ENCODE assay signal across 1 cellular context in the genomic region with DNA sequence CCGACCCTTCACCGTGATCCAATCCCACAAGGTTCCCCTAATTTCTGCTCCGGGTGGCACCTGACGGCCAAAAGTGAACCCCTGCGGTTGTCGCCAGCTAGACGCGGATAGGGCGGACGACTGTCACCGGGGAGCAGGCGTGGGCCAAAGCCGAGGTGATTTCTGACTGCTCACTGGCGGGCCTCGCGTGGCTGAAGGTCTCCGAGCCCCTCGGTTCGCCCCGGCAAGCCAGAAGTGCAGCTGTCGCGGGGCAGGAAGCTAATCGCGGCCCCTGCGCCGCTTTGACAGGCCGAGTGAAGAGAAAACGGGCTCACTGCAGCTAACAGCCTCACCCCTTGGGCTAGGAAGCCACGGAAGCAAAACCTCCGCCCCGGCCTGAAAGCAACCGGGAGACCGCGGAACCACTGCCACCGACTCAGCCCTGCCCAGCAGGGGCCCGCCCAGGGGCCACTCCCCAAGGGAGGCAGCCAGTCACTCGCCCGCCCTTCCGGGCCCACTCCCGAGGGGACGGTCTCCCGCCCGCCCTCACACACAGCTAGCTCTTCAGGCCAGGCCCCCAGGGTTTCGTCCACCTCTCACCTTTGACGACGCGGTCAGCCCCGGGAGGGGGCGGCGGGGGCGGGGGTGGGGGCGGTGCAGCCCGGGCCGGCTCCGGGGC.
A peak's percentile ranks its signal among the peaks of the same experiment; 100 is the strongest.
TF ChIP-seq lines count a peak whose summit lies in the region.

No MANE protein-coding gene starts in this region.

TF ChIP-seq in HepG2, 621 proteins besides CTCF, POLR2A, EP300 and RAD21 (continued from another document):
- TF ChIP-seq, protein P1, sequence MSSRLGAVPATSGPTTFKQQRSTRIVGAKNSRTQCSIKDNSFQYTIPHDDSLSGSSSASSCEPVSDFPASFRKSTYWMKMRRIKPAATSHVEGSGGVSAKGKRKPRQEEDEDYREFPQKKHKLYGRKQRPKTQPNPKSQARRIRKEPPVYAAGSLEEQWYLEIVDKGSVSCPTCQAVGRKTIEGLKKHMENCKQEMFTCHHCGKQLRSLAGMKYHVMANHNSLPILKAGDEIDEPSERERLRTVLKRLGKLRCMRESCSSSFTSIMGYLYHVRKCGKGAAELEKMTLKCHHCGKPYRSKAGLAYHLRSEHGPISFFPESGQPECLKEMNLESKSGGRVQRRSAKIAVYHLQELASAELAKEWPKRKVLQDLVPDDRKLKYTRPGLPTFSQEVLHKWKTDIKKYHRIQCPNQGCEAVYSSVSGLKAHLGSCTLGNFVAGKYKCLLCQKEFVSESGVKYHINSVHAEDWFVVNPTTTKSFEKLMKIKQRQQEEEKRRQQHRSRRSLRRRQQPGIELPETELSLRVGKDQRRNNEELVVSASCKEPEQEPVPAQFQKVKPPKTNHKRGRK (CRISPR knock-in tag; IDR thresholded peaks at IDR 0.05): 0 out of 2 replicates have a peak, but pooled peaks have one; percentile 58
- TF ChIP-seq ISL2 (CRISPR knock-in tag; IDR thresholded peaks at IDR 0.05) (no peak; the same call in 1 of the 2 replicates), ZBTB42 (CRISPR knock-in tag; IDR thresholded peaks at IDR 0.05) (no peak), TMF1 (CRISPR knock-in tag; IDR thresholded peaks at IDR 0.05; ENCODE audit: low read depth) (no peak), ZNF20 (CRISPR knock-in tag; IDR thresholded peaks at IDR 0.05) (peak; percentile 44; the same call in 1 of the 2 replicates), NR2F1 (CRISPR knock-in tag; IDR thresholded peaks at IDR 0.05) (no peak), RARG (CRISPR knock-in tag; IDR thresholded peaks at IDR 0.05; ENCODE audit: low read depth) (no peak), KAT7 (CRISPR knock-in tag; IDR thresholded peaks at IDR 0.05; ENCODE audit: borderline replicate concordance) (no peak), ZNF570 (CRISPR knock-in tag; IDR thresholded peaks at IDR 0.05; ENCODE audit: borderline replicate concordance) (no peak), KAT8 (CRISPR knock-in tag; IDR thresholded peaks at IDR 0.05) (peak; percentile 19; the same call in 1 of the 2 replicates), ZNF839 (CRISPR knock-in tag; IDR thresholded peaks at IDR 0.05; ENCODE audit: borderline replicate concordance) (no peak), ZNF724P (CRISPR knock-in tag; IDR thresholded peaks at IDR 0.05; ENCODE audit: borderline replicate concordance) (0 out of 2 replicates have a peak, but pooled peaks have one; percentile 34), ZNF292 (CRISPR knock-in tag; IDR thresholded peaks at IDR 0.05; ENCODE audit: borderline replicate concordance, low read depth) (peak; percentile 82), ZNF253 (CRISPR knock-in tag; IDR thresholded peaks at IDR 0.05; ENCODE audit: borderline replicate concordance) (no peak), TBX3 (IDR thresholded peaks at IDR 0.05; ENCODE audit: borderline replicate concordance) (no peak), ZNF563 (CRISPR knock-in tag; IDR thresholded peaks at IDR 0.05) (no peak), ETV6 (CRISPR knock-in tag; conservative IDR thresholded peaks at IDR 0.05) (peak; percentile 24; the same call in 1 of the 2 replicates), ZSCAN21 (CRISPR knock-in tag; IDR thresholded peaks at IDR 0.05; ENCODE audit: borderline replicate concordance) (no peak), RXRA (CRISPR knock-in tag; IDR thresholded peaks at IDR 0.05) (peak; percentile 25; the same call in 1 of the 2 replicates), HNF4A (CRISPR knock-in tag; IDR thresholded peaks at IDR 0.05) (no peak), ZNF891 (CRISPR knock-in tag; IDR thresholded peaks at IDR 0.05) (peak; percentile 52; the same call in 1 of the 2 replicates), GABPA (IDR thresholded peaks at IDR 0.05; ENCODE audit: low read depth, low read length) (no peak), GABPA (CRISPR knock-in tag; IDR thresholded peaks at IDR 0.05; ENCODE audit: low read depth) (no peak; the same call in 1 of the 2 replicates), ZEB1 (IDR thresholded peaks at IDR 0.05; ENCODE audit: insufficient replicate concordance, low read depth) (no peak), SRY (CRISPR knock-in tag; IDR thresholded peaks at IDR 0.05) (peak; percentile 18; the same call in 1 of the 2 replicates), MATR3 (CRISPR knock-in tag; IDR thresholded peaks at IDR 0.05) (no peak)
- TF ChIP-seq, protein P2, sequence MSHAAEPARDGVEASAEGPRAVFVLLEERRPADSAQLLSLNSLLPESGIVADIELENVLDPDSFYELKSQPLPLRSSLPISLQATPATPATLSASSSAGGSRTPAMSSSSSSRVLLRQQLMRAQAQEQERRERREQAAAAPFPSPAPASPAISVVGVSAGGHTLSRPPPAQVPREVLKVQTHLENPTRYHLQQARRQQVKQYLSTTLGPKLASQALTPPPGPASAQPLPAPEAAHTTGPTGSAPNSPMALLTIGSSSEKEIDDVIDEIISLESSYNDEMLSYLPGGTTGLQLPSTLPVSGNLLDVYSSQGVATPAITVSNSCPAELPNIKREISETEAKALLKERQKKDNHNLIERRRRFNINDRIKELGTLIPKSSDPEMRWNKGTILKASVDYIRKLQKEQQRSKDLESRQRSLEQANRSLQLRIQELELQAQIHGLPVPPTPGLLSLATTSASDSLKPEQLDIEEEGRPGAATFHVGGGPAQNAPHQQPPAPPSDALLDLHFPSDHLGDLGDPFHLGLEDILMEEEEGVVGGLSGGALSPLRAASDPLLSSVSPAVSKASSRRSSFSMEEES (CRISPR knock-in tag; IDR thresholded peaks at IDR 0.05): no peak
- TF ChIP-seq, protein P3, sequence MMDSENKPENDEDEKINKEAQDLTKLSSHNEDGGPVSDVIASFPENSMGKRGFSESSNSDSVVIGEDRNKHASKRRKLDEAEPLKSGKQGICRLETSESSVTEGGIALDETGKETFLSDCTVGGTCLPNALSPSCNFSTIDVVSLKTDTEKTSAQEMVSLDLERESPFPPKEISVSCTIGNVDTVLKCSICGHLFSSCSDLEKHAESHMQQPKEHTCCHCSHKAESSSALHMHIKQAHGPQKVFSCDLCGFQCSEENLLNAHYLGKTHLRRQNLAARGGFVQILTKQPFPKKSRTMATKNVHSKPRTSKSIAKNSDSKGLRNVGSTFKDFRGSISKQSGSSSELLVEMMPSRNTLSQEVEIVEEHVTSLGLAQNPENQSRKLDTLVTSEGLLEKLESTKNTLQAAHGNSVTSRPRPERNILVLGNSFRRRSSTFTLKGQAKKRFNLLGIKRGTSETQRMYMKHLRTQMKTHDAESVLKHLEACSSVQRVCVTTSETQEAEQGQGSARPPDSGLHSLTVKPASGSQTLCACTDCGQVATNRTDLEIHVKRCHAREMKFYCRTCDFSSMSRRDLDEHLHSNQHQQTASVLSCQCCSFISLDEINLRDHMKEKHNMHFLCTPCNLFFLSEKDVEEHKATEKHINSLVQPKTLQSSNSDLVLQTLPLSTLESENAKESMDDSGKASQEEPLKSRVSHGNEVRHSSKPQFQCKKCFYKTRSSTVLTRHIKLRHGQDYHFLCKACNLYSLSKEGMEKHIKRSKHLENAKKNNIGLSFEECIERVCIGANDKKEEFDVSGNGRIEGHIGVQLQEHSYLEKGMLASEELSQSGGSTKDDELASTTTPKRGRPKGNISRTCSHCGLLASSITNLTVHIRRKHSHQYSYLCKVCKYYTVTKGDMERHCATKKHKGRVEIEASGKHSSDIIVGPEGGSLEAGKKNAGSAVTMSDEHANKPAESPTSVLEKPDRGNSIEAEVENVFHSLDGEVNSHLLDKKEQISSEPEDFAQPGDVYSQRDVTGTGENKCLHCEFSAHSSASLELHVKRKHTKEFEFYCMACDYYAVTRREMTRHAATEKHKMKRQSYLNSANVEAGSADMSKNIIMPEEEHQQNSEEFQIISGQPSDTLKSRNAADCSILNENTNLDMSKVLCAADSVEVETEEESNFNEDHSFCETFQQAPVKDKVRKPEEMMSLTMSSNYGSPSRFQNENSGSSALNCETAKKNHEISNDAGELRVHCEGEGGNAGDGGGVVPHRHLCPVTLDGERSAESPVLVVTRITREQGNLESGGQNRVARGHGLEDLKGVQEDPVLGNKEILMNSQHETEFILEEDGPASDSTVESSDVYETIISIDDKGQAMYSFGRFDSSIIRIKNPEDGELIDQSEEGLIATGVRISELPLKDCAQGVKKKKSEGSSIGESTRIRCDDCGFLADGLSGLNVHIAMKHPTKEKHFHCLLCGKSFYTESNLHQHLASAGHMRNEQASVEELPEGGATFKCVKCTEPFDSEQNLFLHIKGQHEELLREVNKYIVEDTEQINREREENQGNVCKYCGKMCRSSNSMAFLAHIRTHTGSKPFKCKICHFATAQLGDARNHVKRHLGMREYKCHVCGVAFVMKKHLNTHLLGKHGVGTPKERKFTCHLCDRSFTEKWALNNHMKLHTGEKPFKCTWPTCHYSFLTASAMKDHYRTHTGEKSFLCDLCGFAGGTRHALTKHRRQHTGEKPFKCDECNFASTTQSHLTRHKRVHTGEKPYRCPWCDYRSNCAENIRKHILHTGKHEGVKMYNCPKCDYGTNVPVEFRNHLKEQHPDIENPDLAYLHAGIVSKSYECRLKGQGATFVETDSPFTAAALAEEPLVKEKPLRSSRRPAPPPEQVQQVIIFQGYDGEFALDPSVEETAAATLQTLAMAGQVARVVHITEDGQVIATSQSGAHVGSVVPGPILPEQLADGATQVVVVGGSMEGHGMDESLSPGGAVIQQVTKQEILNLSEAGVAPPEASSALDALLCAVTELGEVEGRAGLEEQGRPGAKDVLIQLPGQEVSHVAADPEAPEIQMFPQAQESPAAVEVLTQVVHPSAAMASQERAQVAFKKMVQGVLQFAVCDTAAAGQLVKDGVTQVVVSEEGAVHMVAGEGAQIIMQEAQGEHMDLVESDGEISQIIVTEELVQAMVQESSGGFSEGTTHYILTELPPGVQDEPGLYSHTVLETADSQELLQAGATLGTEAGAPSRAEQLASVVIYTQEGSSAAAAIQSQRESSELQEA (CRISPR knock-in tag; IDR thresholded peaks at IDR 0.05; ENCODE audit: not compliant biosample characterization): no peak
- TF ChIP-seq, protein P4, sequence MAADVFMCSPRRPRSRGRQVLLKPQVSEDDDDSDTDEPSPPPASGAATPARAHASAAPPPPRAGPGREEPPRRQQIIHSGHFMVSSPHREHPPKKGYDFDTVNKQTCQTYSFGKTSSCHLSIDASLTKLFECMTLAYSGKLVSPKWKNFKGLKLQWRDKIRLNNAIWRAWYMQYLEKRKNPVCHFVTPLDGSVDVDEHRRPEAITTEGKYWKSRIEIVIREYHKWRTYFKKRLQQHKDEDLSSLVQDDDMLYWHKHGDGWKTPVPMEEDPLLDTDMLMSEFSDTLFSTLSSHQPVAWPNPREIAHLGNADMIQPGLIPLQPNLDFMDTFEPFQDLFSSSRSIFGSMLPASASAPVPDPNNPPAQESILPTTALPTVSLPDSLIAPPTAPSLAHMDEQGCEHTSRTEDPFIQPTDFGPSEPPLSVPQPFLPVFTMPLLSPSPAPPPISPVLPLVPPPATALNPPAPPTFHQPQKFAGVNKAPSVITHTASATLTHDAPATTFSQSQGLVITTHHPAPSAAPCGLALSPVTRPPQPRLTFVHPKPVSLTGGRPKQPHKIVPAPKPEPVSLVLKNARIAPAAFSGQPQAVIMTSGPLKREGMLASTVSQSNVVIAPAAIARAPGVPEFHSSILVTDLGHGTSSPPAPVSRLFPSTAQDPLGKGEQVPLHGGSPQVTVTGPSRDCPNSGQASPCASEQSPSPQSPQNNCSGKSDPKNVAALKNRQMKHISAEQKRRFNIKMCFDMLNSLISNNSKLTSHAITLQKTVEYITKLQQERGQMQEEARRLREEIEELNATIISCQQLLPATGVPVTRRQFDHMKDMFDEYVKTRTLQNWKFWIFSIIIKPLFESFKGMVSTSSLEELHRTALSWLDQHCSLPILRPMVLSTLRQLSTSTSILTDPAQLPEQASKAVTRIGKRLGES (CRISPR knock-in tag; IDR thresholded peaks at IDR 0.05; ENCODE audit: borderline replicate concordance): no peak
- TF ChIP-seq, protein P5, sequence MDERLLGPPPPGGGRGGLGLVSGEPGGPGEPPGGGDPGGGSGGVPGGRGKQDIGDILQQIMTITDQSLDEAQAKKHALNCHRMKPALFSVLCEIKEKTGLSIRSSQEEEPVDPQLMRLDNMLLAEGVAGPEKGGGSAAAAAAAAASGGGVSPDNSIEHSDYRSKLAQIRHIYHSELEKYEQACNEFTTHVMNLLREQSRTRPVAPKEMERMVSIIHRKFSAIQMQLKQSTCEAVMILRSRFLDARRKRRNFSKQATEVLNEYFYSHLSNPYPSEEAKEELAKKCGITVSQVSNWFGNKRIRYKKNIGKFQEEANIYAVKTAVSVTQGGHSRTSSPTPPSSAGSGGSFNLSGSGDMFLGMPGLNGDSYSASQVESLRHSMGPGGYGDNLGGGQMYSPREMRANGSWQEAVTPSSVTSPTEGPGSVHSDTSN (CRISPR knock-in tag; IDR thresholded peaks at IDR 0.05): no peak
- TF ChIP-seq, protein P6, sequence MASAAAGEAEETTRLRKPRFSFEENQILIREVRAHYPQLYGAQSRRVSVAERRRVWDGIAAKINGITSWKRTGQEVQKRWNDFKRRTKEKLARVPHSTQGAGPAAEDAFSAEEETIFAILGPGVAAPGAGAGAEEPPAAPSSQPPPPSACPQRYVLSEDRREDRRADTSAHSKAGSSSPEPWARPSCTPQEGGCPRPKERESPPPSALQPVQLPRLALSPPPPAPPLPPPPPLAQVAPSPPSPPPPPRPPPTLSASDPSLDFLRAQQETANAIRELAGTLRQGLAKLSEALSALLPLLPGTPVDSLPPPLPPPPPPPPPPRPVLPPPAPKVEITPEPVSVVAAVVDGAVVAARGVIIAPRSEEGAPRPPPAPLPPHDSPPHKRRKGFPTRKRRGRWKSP (CRISPR knock-in tag; IDR thresholded peaks at IDR 0.05): no peak
- TF ChIP-seq, protein P7, sequence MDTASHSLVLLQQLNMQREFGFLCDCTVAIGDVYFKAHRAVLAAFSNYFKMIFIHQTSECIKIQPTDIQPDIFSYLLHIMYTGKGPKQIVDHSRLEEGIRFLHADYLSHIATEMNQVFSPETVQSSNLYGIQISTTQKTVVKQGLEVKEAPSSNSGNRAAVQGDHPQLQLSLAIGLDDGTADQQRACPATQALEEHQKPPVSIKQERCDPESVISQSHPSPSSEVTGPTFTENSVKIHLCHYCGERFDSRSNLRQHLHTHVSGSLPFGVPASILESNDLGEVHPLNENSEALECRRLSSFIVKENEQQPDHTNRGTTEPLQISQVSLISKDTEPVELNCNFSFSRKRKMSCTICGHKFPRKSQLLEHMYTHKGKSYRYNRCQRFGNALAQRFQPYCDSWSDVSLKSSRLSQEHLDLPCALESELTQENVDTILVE (CRISPR knock-in tag; IDR thresholded peaks at IDR 0.05): peak; percentile 44; the same call in 1 of the 2 replicates
- TF ChIP-seq, protein P8, sequence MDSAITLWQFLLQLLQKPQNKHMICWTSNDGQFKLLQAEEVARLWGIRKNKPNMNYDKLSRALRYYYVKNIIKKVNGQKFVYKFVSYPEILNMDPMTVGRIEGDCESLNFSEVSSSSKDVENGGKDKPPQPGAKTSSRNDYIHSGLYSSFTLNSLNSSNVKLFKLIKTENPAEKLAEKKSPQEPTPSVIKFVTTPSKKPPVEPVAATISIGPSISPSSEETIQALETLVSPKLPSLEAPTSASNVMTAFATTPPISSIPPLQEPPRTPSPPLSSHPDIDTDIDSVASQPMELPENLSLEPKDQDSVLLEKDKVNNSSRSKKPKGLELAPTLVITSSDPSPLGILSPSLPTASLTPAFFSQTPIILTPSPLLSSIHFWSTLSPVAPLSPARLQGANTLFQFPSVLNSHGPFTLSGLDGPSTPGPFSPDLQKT (CRISPR knock-in tag; IDR thresholded peaks at IDR 0.05; ENCODE audit: borderline replicate concordance): 0 out of 2 replicates have a peak, but pooled peaks have one; percentile 29
- TF ChIP-seq, protein P9, sequence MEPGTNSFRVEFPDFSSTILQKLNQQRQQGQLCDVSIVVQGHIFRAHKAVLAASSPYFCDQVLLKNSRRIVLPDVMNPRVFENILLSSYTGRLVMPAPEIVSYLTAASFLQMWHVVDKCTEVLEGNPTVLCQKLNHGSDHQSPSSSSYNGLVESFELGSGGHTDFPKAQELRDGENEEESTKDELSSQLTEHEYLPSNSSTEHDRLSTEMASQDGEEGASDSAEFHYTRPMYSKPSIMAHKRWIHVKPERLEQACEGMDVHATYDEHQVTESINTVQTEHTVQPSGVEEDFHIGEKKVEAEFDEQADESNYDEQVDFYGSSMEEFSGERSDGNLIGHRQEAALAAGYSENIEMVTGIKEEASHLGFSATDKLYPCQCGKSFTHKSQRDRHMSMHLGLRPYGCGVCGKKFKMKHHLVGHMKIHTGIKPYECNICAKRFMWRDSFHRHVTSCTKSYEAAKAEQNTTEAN (CRISPR knock-in tag; conservative IDR thresholded peaks at IDR 0.05): no peak; the same call in 1 of the 2 replicates
